Comparison of ENCODE assay signal across 2 cellular contexts in the genomic region with DNA sequence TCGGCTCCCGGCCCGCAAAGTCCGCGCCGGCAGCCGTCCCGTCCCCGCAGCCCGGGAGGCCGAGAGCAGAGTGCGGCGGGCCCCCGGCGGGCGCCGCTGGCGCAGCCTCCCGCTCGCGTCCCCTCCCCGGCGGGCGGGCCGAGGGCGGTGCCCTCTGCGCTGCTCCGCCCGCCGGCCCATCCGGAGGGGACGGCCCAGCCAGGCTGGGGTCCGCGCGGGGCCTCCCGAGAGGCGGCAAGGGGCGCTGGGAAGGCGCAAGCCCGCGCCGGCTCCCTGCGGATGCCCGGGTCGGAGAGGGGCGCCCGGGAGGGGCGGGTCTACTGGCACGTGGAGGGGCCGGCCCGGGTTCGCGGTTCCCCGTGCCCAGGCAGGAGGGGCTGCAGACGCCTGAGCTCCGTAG.
TF ChIP-seq lines count a peak whose summit lies in the region.

Gene CLCN2 (minus strand): TSS at position 74 of the 400 bp plus-strand sequence. CDS start 126 bp downstream, outside the sequence.
Gene POLR2H (plus strand): TSS at position 179 of the 400 bp plus-strand sequence. CDS start 1,783 bp downstream, outside the sequence.

TF ChIP-seq in SK-N-SH, 30 proteins besides CTCF, POLR2A, EP300 and RAD21 (continued from another document):
- TF ChIP-seq USF1 (IDR thresholded peaks at IDR 0.05; ENCODE audit: borderline replicate concordance, low read depth) = no peak
- TF ChIP-seq GATA2 (CRISPR knock-in tag; IDR thresholded peaks at IDR 0.05) = no peak
TF ChIP-seq in SK-N-SH: peak in this region for 5.

TF ChIP-seq in K562, 482 proteins besides CTCF, POLR2A, EP300 and RAD21 (continued from another document and continues in another):
- TF ChIP-seq MLLT1 (IDR thresholded peaks at IDR 0.05) (no peak), TAF1 (IDR thresholded peaks at IDR 0.05; ENCODE audit: control insufficient read depth, extremely low read depth, insufficient read depth, low read length, severe bottlenecking) (peak; percentile 44), HNRNPLL (IDR thresholded peaks at IDR 0.05; ENCODE audit: low read depth, low read length, poor library complexity, severe bottlenecking) (peak; percentile 92), ZNF764 (CRISPR knock-in tag; IDR thresholded peaks at IDR 0.05; ENCODE audit: low read depth) (0 out of 2 replicates have a peak, but pooled peaks have one; percentile 23), ZBTB7A (IDR thresholded peaks at IDR 0.05; ENCODE audit: borderline replicate concordance, control insufficient read depth, low read depth, low read length) (peak; percentile 96; the same call in 1 of the 2 replicates), STAT5A (IDR thresholded peaks at IDR 0.05; ENCODE audit: borderline replicate concordance, low read length) (no peak), NRF1 (conservative IDR thresholded peaks at IDR 0.05 in 1 of 2, IDR thresholded peaks at IDR 0.05 in 1 of 2) (peak; percentile 60 to 76; a peak in 2 of 4 replicates), HMGN3 (IDR thresholded peaks at IDR 0.05; ENCODE audit: borderline replicate concordance, extremely low read depth, insufficient read length, low read depth, low read length) (peak; percentile 69), KDM2B (CRISPR knock-in tag; IDR thresholded peaks at IDR 0.05) (no peak), PHF8 (IDR thresholded peaks at IDR 0.05; ENCODE audit: borderline replicate concordance, low read length) (peak; percentile 71; the same call in 1 of the 2 replicates), SOX6 (IDR thresholded peaks at IDR 0.05) (no peak), UBTF (IDR thresholded peaks at IDR 0.05; ENCODE audit: borderline replicate concordance in 1 of 2, low read depth in 2 of 2, low read length in 2 of 2) (peak; percentile 83 to 85; a peak in 3 of 4 replicates), MNT (conservative IDR thresholded peaks at IDR 0.05) (peak in 1 of 2 experiments; percentile 80; a peak in 3 of 4 replicates), SIN3A (IDR thresholded peaks at IDR 0.05; ENCODE audit: borderline replicate concordance in 2 of 2, control insufficient read depth in 1 of 2, low read depth in 2 of 2, low read length in 2 of 2) (peak in 1 of 2 experiments; percentile 51; a peak in 2 of 4 replicates), HNRNPL (IDR thresholded peaks at IDR 0.05; ENCODE audit: low read depth, low read length) (peak; percentile 85), MTA1 (IDR thresholded peaks at IDR 0.05; ENCODE audit: borderline replicate concordance) (no peak), REST (CRISPR knock-in tag; IDR thresholded peaks at IDR 0.05; ENCODE audit: low read depth) (peak; percentile 26; the same call in 1 of the 2 replicates), YY1 (IDR thresholded peaks at IDR 0.05; ENCODE audit: borderline replicate concordance in 1 of 3, control insufficient read depth in 1 of 3, extremely low read depth in 1 of 3, insufficient read depth in 3 of 3, insufficient read length in 1 of 3, insufficient replicate concordance in 2 of 3, low read depth in 1 of 3, low read length in 2 of 3) (peak in 1 of 3 experiments; percentile 24), SAP30 (IDR thresholded peaks at IDR 0.05; ENCODE audit: borderline replicate concordance, insufficient read depth, low read depth, low read length, poor library complexity, severe bottlenecking) (peak; percentile 35), RB1 (IDR thresholded peaks at IDR 0.05; ENCODE audit: low read depth) (peak; percentile 67; the same call in 1 of the 2 replicates), ZNF408 (CRISPR knock-in tag; IDR thresholded peaks at IDR 0.05; ENCODE audit: low read depth) (no peak)
- TF ChIP-seq, protein P1, sequence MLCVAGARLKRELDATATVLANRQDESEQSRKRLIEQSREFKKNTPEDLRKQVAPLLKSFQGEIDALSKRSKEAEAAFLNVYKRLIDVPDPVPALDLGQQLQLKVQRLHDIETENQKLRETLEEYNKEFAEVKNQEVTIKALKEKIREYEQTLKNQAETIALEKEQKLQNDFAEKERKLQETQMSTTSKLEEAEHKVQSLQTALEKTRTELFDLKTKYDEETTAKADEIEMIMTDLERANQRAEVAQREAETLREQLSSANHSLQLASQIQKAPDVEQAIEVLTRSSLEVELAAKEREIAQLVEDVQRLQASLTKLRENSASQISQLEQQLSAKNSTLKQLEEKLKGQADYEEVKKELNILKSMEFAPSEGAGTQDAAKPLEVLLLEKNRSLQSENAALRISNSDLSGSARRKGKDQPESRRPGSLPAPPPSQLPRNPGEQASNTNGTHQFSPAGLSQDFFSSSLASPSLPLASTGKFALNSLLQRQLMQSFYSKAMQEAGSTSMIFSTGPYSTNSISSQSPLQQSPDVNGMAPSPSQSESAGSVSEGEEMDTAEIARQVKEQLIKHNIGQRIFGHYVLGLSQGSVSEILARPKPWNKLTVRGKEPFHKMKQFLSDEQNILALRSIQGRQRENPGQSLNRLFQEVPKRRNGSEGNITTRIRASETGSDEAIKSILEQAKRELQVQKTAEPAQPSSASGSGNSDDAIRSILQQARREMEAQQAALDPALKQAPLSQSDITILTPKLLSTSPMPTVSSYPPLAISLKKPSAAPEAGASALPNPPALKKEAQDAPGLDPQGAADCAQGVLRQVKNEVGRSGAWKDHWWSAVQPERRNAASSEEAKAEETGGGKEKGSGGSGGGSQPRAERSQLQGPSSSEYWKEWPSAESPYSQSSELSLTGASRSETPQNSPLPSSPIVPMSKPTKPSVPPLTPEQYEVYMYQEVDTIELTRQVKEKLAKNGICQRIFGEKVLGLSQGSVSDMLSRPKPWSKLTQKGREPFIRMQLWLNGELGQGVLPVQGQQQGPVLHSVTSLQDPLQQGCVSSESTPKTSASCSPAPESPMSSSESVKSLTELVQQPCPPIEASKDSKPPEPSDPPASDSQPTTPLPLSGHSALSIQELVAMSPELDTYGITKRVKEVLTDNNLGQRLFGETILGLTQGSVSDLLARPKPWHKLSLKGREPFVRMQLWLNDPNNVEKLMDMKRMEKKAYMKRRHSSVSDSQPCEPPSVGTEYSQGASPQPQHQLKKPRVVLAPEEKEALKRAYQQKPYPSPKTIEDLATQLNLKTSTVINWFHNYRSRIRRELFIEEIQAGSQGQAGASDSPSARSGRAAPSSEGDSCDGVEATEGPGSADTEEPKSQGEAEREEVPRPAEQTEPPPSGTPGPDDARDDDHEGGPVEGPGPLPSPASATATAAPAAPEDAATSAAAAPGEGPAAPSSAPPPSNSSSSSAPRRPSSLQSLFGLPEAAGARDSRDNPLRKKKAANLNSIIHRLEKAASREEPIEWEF (CRISPR knock-in tag; IDR thresholded peaks at IDR 0.05) = no peak
- TF ChIP-seq, protein P2, sequence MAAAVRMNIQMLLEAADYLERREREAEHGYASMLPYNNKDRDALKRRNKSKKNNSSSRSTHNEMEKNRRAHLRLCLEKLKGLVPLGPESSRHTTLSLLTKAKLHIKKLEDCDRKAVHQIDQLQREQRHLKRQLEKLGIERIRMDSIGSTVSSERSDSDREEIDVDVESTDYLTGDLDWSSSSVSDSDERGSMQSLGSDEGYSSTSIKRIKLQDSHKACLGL (CRISPR knock-in tag; IDR thresholded peaks at IDR 0.05; ENCODE audit: borderline replicate concordance, poor library complexity, severe bottlenecking) = peak; percentile 41
- TF ChIP-seq, protein P3, sequence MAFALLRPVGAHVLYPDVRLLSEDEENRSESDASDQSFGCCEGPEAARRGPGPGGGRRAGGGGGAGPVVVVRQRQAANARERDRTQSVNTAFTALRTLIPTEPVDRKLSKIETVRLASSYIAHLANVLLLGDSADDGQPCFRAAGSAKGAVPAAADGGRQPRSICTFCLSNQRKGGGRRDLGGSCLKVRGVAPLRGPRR (CRISPR knock-in tag; IDR thresholded peaks at IDR 0.05) = 0 out of 2 replicates have a peak, but pooled peaks have one; percentile 19
- TF ChIP-seq, protein P4, sequence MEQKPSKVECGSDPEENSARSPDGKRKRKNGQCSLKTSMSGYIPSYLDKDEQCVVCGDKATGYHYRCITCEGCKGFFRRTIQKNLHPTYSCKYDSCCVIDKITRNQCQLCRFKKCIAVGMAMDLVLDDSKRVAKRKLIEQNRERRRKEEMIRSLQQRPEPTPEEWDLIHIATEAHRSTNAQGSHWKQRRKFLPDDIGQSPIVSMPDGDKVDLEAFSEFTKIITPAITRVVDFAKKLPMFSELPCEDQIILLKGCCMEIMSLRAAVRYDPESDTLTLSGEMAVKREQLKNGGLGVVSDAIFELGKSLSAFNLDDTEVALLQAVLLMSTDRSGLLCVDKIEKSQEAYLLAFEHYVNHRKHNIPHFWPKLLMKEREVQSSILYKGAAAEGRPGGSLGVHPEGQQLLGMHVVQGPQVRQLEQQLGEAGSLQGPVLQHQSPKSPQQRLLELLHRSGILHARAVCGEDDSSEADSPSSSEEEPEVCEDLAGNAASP (IDR thresholded peaks at IDR 0.05) = no peak
- TF ChIP-seq, protein P5, sequence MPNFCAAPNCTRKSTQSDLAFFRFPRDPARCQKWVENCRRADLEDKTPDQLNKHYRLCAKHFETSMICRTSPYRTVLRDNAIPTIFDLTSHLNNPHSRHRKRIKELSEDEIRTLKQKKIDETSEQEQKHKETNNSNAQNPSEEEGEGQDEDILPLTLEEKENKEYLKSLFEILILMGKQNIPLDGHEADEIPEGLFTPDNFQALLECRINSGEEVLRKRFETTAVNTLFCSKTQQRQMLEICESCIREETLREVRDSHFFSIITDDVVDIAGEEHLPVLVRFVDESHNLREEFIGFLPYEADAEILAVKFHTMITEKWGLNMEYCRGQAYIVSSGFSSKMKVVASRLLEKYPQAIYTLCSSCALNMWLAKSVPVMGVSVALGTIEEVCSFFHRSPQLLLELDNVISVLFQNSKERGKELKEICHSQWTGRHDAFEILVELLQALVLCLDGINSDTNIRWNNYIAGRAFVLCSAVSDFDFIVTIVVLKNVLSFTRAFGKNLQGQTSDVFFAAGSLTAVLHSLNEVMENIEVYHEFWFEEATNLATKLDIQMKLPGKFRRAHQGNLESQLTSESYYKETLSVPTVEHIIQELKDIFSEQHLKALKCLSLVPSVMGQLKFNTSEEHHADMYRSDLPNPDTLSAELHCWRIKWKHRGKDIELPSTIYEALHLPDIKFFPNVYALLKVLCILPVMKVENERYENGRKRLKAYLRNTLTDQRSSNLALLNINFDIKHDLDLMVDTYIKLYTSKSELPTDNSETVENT (CRISPR knock-in tag; IDR thresholded peaks at IDR 0.05) = peak; percentile 21; the same call in 1 of the 2 replicates
